ENCODE assay signal across 8 cellular contexts in genomic region chr1:166875734-166876539, GRCh38. TPM values are rescaled to one million over a fixed set of nuclear protein-coding genes. Genes with fewer than 3 reads are reported as not detected.
A peak's percentile ranks its signal among the peaks of the same experiment; 100 is the strongest.
DNase-seq lines count a peak whose midpoint lies in the region; ATAC-seq, FAIRE-seq and TF ChIP-seq lines count a peak whose summit lies in the region.

Gene TADA1, minus strand, starts transcription at chr1:166876264. Its CDS starts 31 bp downstream, at chr1:166876233.

- peak within 1 kb of the TSS; percentile 93 for H3K4me3 ChIP-seq in OCI-LY3 (ENCODE audit: low read length)

- H3K27me3 Mint-ChIP-seq in endothelial cell (ENCODE audit: unreplicated experiment): peaks cover 11% of the 10 kb centered on the region
- peaks cover 4% of the 10 kb centered on the region for H3K27me3 Mint-ChIP-seq in mesothelial cell of epicardium (ENCODE audit: low read depth)

- H3K27ac Mint-ChIP-seq in endothelial cell (ENCODE audit: unreplicated experiment) (peak within 1 kb of the TSS; percentile 76), mesothelial cell of epicardium (peak within 1 kb of the TSS; percentile 99)

- H2AFZ ChIP-seq in OCI-LY3 (ENCODE audit: low read depth, low read length): peak within 1 kb of the TSS; percentile 94

- no peaks in the 10 kb centered on the region for H3K27me3 ChIP-seq in OCI-LY3 (ENCODE audit: low read depth, low read length)

- H3K4me3 Mint-ChIP-seq in endothelial cell (ENCODE audit: unreplicated experiment) (peak within 1 kb of the TSS; percentile 94), mesothelial cell of epicardium (peak within 1 kb of the TSS; percentile 99)

- H3K9me3 Mint-ChIP-seq in endothelial cell (ENCODE audit: unreplicated experiment): no peaks in the 10 kb centered on the region
- H3K9me3 Mint-ChIP-seq in mesothelial cell of epicardium: no peaks in the 10 kb centered on the region

- H3K4me1 ChIP-seq in OCI-LY3 (ENCODE audit: low read length): peaks cover 14% of the 10 kb centered on the region

- H4K20me1 ChIP-seq in OCI-LY3 (ENCODE audit: insufficient read depth, low read length): peaks cover 31% of the 10 kb centered on the region

- H3K27ac ChIP-seq in OCI-LY3 (ENCODE audit: low read length): peak within 1 kb of the TSS; percentile 68

- no peaks in the 10 kb centered on the region for H3K9me3 ChIP-seq in OCI-LY3 (ENCODE audit: insufficient read depth, low read length)

- FAIRE-seq in D721Med (lab: Jason Lieb, UNC): no peak

- peak within 1 kb of the TSS; percentile 85 for H3K9ac ChIP-seq in OCI-LY3 (ENCODE audit: low read length)

- peaks cover 4% of the 10 kb centered on the region for H3K36me3 ChIP-seq in OCI-LY3 (replicated peaks; ENCODE audit: low read depth, low read length)

- TF ChIP-seq CTCF in D721Med (IDR thresholded peaks at IDR 0.05; ENCODE audit: insufficient read depth, missing control alignments) (peak; percentile 32), OCI-LY3 (IDR thresholded peaks at IDR 0.05; ENCODE audit: low read depth, low read length) (no peak), endothelial cell (IDR thresholded peaks at IDR 0.05; ENCODE audit: unreplicated experiment) (no peak), mesothelial cell of epicardium (IDR thresholded peaks at IDR 0.05; ENCODE audit: unreplicated experiment) (no peak)

- peak; percentile 95 for ATAC-seq in GM21515 (IDR thresholded peaks at IDR 0.05; ENCODE audit: unreplicated experiment)

- H3K4me2 ChIP-seq in OCI-LY3 (ENCODE audit: low read length): peak within 1 kb of the TSS; percentile 85

- H3K4me1 Mint-ChIP-seq in endothelial cell (ENCODE audit: unreplicated experiment) (peaks cover 15% of the 10 kb centered on the region), mesothelial cell of epicardium (peaks cover 27% of the 10 kb centered on the region)

- H3K36me3 Mint-ChIP-seq in endothelial cell (ENCODE audit: low read depth, unreplicated experiment) (peaks cover 8% of the 10 kb centered on the region), mesothelial cell of epicardium (no peaks in the 10 kb centered on the region)

- peak; percentile 78 for DNase-seq in D721Med (ENCODE audit: insufficient read length, low spot score)
- DNase-seq in HuH-7 (ENCODE audit: low spot score): peak; percentile 76
- peak; percentile 98 for DNase-seq in activated CD8-positive, alpha-beta memory T cell treated with anti-CD3 and anti-CD28 coated beads, Interleukin-2, amount 50 U/mL, for 48 hours
- DNase-seq in endothelial cell (ENCODE audit: low spot score): peak; percentile 96
- peak; percentile 97 for DNase-seq in mesothelial cell of epicardium (ENCODE audit: low spot score in 2 of 2, unreplicated experiment in 2 of 2)
- peak; percentile 97 to 98 for DNase-seq in stimulated activated CD8-positive, alpha-beta memory T cell treated with anti-CD3 and anti-CD28 coated beads, Interleukin-15, amount 100 ng/mL, for 48 hours (ENCODE audit: low read depth in 2 of 2)

- H3K79me2 ChIP-seq in OCI-LY3 (ENCODE audit: low read length): peaks cover 51% of the 10 kb centered on the region

RNA-seq across cellular contexts. Expression of gene TADA1, which starts in this region (rescaled TPM):
- total RNA-seq in endothelial cell (ENCODE audit: unreplicated experiment): 11.7 TPM
- 15.6 to 18.7 TPM (median 17.4 TPM) in 3 replicates for total RNA-seq in mesothelial cell of epicardium

Comparison
In these comparisons a context has a peak if more than half of its experiments do, and no peak if none do; other contexts are left out.
1. Peak in every context shown above with its lines: DNase-seq, ATAC-seq, H3K4me3 ChIP-seq and H3K27ac ChIP-seq.